ENCODE assay signal across 19 cellular contexts in genomic region chr3:143360244-143360643, GRCh38.
DNase-seq lines count a peak whose midpoint lies in the region; ATAC-seq and TF ChIP-seq lines count a peak whose summit lies in the region.
"Had no signal": no experiment of that assay in that cellular context is flagged by ENCODE, and none has a peak within 500 bp of the region (broad histone marks: within the 10 kb centered on the region; RNA-seq: fewer than 3 reads in every experiment).

No MANE protein-coding gene starts in this region.

- no peak for ATAC-seq in naive thymus-derived CD8-positive, alpha-beta T cell
- no peak for ATAC-seq in HG03159 (IDR thresholded peaks at IDR 0.05; ENCODE audit: unreplicated experiment)
- ATAC-seq: Panc1, T-cell had no signal

- CTCF ChIA-PET in MCF 10A (lab: Yijun Ruan, JAX) = interaction anchor here (1.0 kb wide), 1 partner anchor 24 kb away, joined by 4 read pairs; no protein-coding TSS in a partner anchor

- no peak overlapping the region for H3K4me3 Mint-ChIP-seq in MCF 10A (ENCODE audit: unreplicated experiment)
- no peak overlapping the region for H3K4me3 Mint-ChIP-seq in naive thymus-derived CD8-positive, alpha-beta T cell
- H3K4me3 Mint-ChIP-seq: CD4-positive, alpha-beta memory T cell; T-cell had no signal

- no peaks in the 10 kb centered on the region for H3K27me3 Mint-ChIP-seq in MCF 10A (ENCODE audit: insufficient read depth, unreplicated experiment)
- no peaks in the 10 kb centered on the region for H3K27me3 Mint-ChIP-seq in naive thymus-derived CD8-positive, alpha-beta T cell
- H3K27me3 Mint-ChIP-seq: CD4-positive, alpha-beta memory T cell; T-cell had no signal

- POLR2A ChIA-PET in MCF 10A (lab: Yijun Ruan, JAX) = interaction anchor here (0.6 to 1.2 kb wide), 6 partner anchors 12 to 615 kb away, joined by 3 read pairs; no protein-coding TSS in a partner anchor
- POLR2A ChIA-PET in naive thymus-derived CD8-positive, alpha-beta T cell (lab: Charles Lee) = no interaction called here

- TF ChIP-seq CTCF in MCF 10A (IDR thresholded peaks at IDR 0.05; ENCODE audit: unreplicated experiment) = no peak
- TF ChIP-seq CTCF in fibroblast of mammary gland (conservative IDR thresholded peaks at IDR 0.05; ENCODE audit: control insufficient read depth, insufficient read depth, low read depth, low read length) = no peak

- intact Hi-C loops in MCF 10A (cut with micrococcal nuclease) = no loop called here

- H3K4me3 ChIP-seq in fibroblast of mammary gland (ENCODE audit: control insufficient read depth, low read depth, low read length) = no peak overlapping the region
- H3K4me3 ChIP-seq: BLaER1, MG63, SJCRH30 had no signal

- H3K27ac Mint-ChIP-seq in MCF 10A (ENCODE audit: low read depth, unreplicated experiment) = no peak overlapping the region
- no peak overlapping the region for H3K27ac Mint-ChIP-seq in naive thymus-derived CD8-positive, alpha-beta T cell
- H3K27ac Mint-ChIP-seq: CD4-positive, alpha-beta memory T cell; T-cell had no signal

- DNase-seq in NCI-H226 = peak; percentile 12
- peak; percentile 63 for DNase-seq in MCF 10A (ENCODE audit: unreplicated experiment)
- peak; percentile 68 for DNase-seq in fibroblast of mammary gland (ENCODE audit: low read depth)
- DNase-seq in naive thymus-derived CD8-positive, alpha-beta T cell = no peak
- no peak for DNase-seq in SHP77 (lab: John Stamatoyannopoulos, UW)
- DNase-seq in NCI-H187 (lab: John Stamatoyannopoulos, UW) = no peak
- DNase-seq: CD4-positive, alpha-beta memory T cell; EL; GF-D8; Kasumi-1; MG63; NCI-H1417; NCI-H1694 treated with DMSO at 0.1 percent for 48 hours; NCI-H748 treated with DMSO at 0.1 percent for 48 hours; SJCRH30; T-cell had no signal

- BruUV-seq in MCF 10A (replicated peaks; lab: Mats Ljungman, UMichigan) = no TSS peak

- no peaks in the 10 kb centered on the region for H3K9me3 Mint-ChIP-seq in MCF 10A (ENCODE audit: unreplicated experiment)
- H3K9me3 Mint-ChIP-seq in naive thymus-derived CD8-positive, alpha-beta T cell = no peaks in the 10 kb centered on the region
- H3K9me3 Mint-ChIP-seq: CD4-positive, alpha-beta memory T cell; T-cell had no signal

- H3K36me3 Mint-ChIP-seq in MCF 10A (ENCODE audit: insufficient read depth, unreplicated experiment) = no peaks in the 10 kb centered on the region
- peaks cover 0 to 2% (median 0%) of the 10 kb centered on the region in 3 donors for H3K36me3 Mint-ChIP-seq in naive thymus-derived CD8-positive, alpha-beta T cell

- peaks cover 27% of the 10 kb centered on the region for H3K4me1 Mint-ChIP-seq in MCF 10A (ENCODE audit: insufficient read depth, unreplicated experiment)
- peaks cover 13 to 34% (median 25%) of the 10 kb centered on the region in 4 donors for H3K4me1 Mint-ChIP-seq in naive thymus-derived CD8-positive, alpha-beta T cell

Comparison
In these comparisons a context has a peak if more than half of its experiments do, and no peak if none do; other contexts are left out.
1. DNase-seq: peak in NCI-H226 (single experiment), MCF 10A (single experiment) and fibroblast of mammary gland (single experiment); none in naive thymus-derived CD8-positive, alpha-beta T cell (0 of 10), SHP77 (0 of 2) and NCI-H187 (0 of 2).